ENCODE assay signal across 8 cellular contexts in genomic region chr20:1895674-1896496, GRCh38. TPM values are rescaled to one million over a fixed set of nuclear protein-coding genes. Genes with fewer than 3 reads are reported as not detected.
DNase-seq lines count a peak whose midpoint lies in the region; ATAC-seq, FAIRE-seq and TF ChIP-seq lines count a peak whose summit lies in the region.

No MANE protein-coding gene starts in this region.

- H3K27ac ChIP-seq in A549 (peak overlapping the region; percentile 93 to 98), liver (ENCODE audit: low read depth in 1 of 2, low read length in 2 of 2) (peak overlapping the region; percentile 81 to 87), thyroid gland (peak overlapping the region; percentile 51 to 73 (median 67))

- no peak for TF ChIP-seq POLR2A in A549 (IDR thresholded peaks at IDR 0.05; ENCODE audit: low read length)
- no peak for TF ChIP-seq POLR2A in thyroid gland (IDR thresholded peaks at IDR 0.05)

- POLR2A ChIA-PET in A549 (lab: Yijun Ruan, JAX), result interaction anchor here (1.1 kb wide), 1 partner anchor 83 kb away, joined by 3 read pairs; no protein-coding TSS in a partner anchor

- H3K27me3 ChIP-seq in liver (ENCODE audit: control insufficient read depth in 4 of 4, insufficient read depth in 4 of 4, low read length in 3 of 4), result no peaks in the 10 kb centered on the region
- H3K27me3 ChIP-seq in thyroid gland, result no peaks in the 10 kb centered on the region

- H3K4me3 ChIP-seq in A549, result peak overlapping the region; percentile 71
- peak overlapping the region; percentile 75 to 83 for H3K4me3 ChIP-seq in cardiac fibroblast (replicated peaks in 1 of 2; ENCODE audit: low read depth in 2 of 2, low read length in 2 of 2)
- peak overlapping the region; percentile 67 to 88 (median 87) for H3K4me3 ChIP-seq in liver (ENCODE audit: low read depth in 1 of 3, low read length in 3 of 3)
- H3K4me3 ChIP-seq in thyroid gland (replicated peaks in 1 of 3), result peak overlapping the region in 2 of 3 donors; percentile 25 to 72

- WGBS in A549 (ENCODE audit: missing lambda C conversion rate), result 65% methylated on average over 22 of the region's 24 CpGs
- WGBS in liver, result 27% methylated on average over 24 of the region's 24 CpGs
- WGBS in thyroid gland, 2 donors, result 37 to 41% methylated on average over 19 to 21 of the region's 24 CpGs

- no peaks in the 10 kb centered on the region for H3K9me3 ChIP-seq in A549
- no peaks in the 10 kb centered on the region for H3K9me3 ChIP-seq in liver (ENCODE audit: control insufficient read depth in 4 of 4, low read length in 3 of 4)
- no peaks in the 10 kb centered on the region for H3K9me3 ChIP-seq in thyroid gland

- TF ChIP-seq CTCF in A549 (IDR thresholded peaks at IDR 0.05) (no peak), cardiac fibroblast (IDR thresholded peaks at IDR 0.05; ENCODE audit: low read depth, low read length) (no peak), liver (IDR thresholded peaks at IDR 0.05; ENCODE audit: low read depth, low read length, missing input control) (no peak), thyroid gland (IDR thresholded peaks at IDR 0.05) (no peak)

- TF ChIP-seq RAD21 in A549 (conservative IDR thresholded peaks at IDR 0.05 in 1 of 2, IDR thresholded peaks at IDR 0.05 in 1 of 2) (no peak), liver (IDR thresholded peaks at IDR 0.05) (peak; percentile 52 to 63)

- H3K4me1 ChIP-seq in A549 (peaks cover 53% of the 10 kb centered on the region), liver (ENCODE audit: control insufficient read depth in 4 of 4, insufficient read depth in 4 of 4, low read length in 3 of 4) (peaks cover 9 to 40% (median 24%) of the 10 kb centered on the region in 4 donors), thyroid gland (peaks cover 11% of the 10 kb centered on the region in 2 donors)

- peak overlapping the region in 1 of 2 donors; percentile 57 for H3K9ac ChIP-seq in liver (ENCODE audit: low read depth in 1 of 2, low read length in 2 of 2)

- peak overlapping the region; percentile 92 for H3K4me2 ChIP-seq in A549

- CTCF ChIA-PET in A549 (lab: Yijun Ruan, JAX), result interaction anchor here (0.6 to 1.5 kb wide), 11 partner anchors 9 to 276 kb away, joined by 3 to 6 read pairs (median 4); no protein-coding TSS in a partner anchor

- peak in 1 of 2 experiments; percentile 35 for DNase-seq in A549 (ENCODE audit: low read depth in 1 of 2, low spot score in 1 of 2)
- DNase-seq in HuH-7 (ENCODE audit: low spot score), result peak; percentile 51
- DNase-seq in cardiac fibroblast (ENCODE audit: low read depth in 2 of 2), result peak in 1 of 2 donors; percentile 25
- peak in 1 of 2 donors; percentile 13 for DNase-seq in thyroid gland
- DNase-seq in effector CD8-positive, alpha-beta T cell (lab: John Stamatoyannopoulos, UW), result no peak
- DNase-seq in activated naive CD4-positive, alpha-beta T cell treated with Interleukin-2 at 50 U/mL for 16 hours, result no peak

- H3K36me3 ChIP-seq in liver (ENCODE audit: control insufficient read depth in 4 of 4, insufficient read depth in 3 of 4, low read depth in 1 of 4, low read length in 3 of 4) (peaks cover 0 to 5% (median 0%) of the 10 kb centered on the region in 4 donors), thyroid gland (no peaks in the 10 kb centered on the region)

- intact Hi-C loops in thyroid gland (cut with DNase I), result no loop called here

- no peak for FAIRE-seq in A549 (lab: Jason Lieb, UNC)

- TF ChIP-seq EP300 in A549 (IDR thresholded peaks at IDR 0.05), result no peak

- ATAC-seq in A549, result peak in 1 of 2 experiments; percentile 3; a peak in 2 of 6 replicates
- ATAC-seq in HG03354 (IDR thresholded peaks at IDR 0.05; ENCODE audit: poor library complexity, severe bottlenecking, unreplicated experiment), result no peak

TF ChIP-seq in A549, 52 proteins besides CTCF, POLR2A, EP300 and RAD21:
- TF ChIP-seq KDM1A (IDR thresholded peaks at IDR 0.05; ENCODE audit: low read depth), result peak; percentile 97
- TF ChIP-seq USF2 (IDR thresholded peaks at IDR 0.05), result no peak
- TF ChIP-seq HES2 (IDR thresholded peaks at IDR 0.05), result no peak
- no peak for TF ChIP-seq HEYL (CRISPR knock-in tag; IDR thresholded peaks at IDR 0.05)
- peak; percentile 95 for TF ChIP-seq HDAC2 (IDR thresholded peaks at IDR 0.05)
- TF ChIP-seq ZFP36 (IDR thresholded peaks at IDR 0.05; ENCODE audit: borderline replicate concordance, partially characterized antibody), result peak; percentile 92
- no peak for TF ChIP-seq HOXB5 (CRISPR knock-in tag; IDR thresholded peaks at IDR 0.05)
- no peak for TF ChIP-seq ZNF302 (CRISPR knock-in tag; IDR thresholded peaks at IDR 0.05)
- no peak for TF ChIP-seq NPAS2 (CRISPR knock-in tag; IDR thresholded peaks at IDR 0.05; ENCODE audit: borderline replicate concordance)
- TF ChIP-seq EHMT2 (IDR thresholded peaks at IDR 0.05; ENCODE audit: low read depth), result no peak
- no peak for TF ChIP-seq KDM5A (IDR thresholded peaks at IDR 0.05)
- peak; percentile 27; the same call in 1 of the 2 replicates for TF ChIP-seq MAX (IDR thresholded peaks at IDR 0.05)
- TF ChIP-seq BHLHE40 (IDR thresholded peaks at IDR 0.05; ENCODE audit: low read depth, low read length), result no peak
- no peak for TF ChIP-seq RCOR1 (IDR thresholded peaks at IDR 0.05; ENCODE audit: low read depth, low read length)
- TF ChIP-seq CBX8 (IDR thresholded peaks at IDR 0.05), result no peak

TF ChIP-seq in liver, 16 proteins besides CTCF, POLR2A, EP300 and RAD21 (continues in another document):
- TF ChIP-seq HNF4A (conservative IDR thresholded peaks at IDR 0.05) (peak; percentile 88 to 91), NR2F2 (IDR thresholded peaks at IDR 0.05) (peak; percentile 42), SP1 (IDR thresholded peaks at IDR 0.05) (peak; percentile 86), FOXA2 (IDR thresholded peaks at IDR 0.05) (peak; percentile 14), JUND (IDR thresholded peaks at IDR 0.05) (peak; percentile 18 to 53), HNF4G (IDR thresholded peaks at IDR 0.05) (peak; percentile 73), TAF1 (conservative IDR thresholded peaks at IDR 0.05) (peak; percentile 65), FOXA1 (IDR thresholded peaks at IDR 0.05) (no peak), REST (IDR thresholded peaks at IDR 0.05) (peak; percentile 70), RXRA (IDR thresholded peaks at IDR 0.05) (peak; percentile 80 to 95), YY1 (IDR thresholded peaks at IDR 0.05) (peak; percentile 66), EGR1 (IDR thresholded peaks at IDR 0.05; ENCODE audit: low read depth in 2 of 2) (peak; percentile 19 to 37), ATF3 (IDR thresholded peaks at IDR 0.05) (no peak), GABPA (IDR thresholded peaks at IDR 0.05 in 1 of 2, conservative IDR thresholded peaks at IDR 0.05 in 1 of 2) (peak in 1 of 2 donors; percentile 30)
- TF ChIP-seq, protein P1, sequence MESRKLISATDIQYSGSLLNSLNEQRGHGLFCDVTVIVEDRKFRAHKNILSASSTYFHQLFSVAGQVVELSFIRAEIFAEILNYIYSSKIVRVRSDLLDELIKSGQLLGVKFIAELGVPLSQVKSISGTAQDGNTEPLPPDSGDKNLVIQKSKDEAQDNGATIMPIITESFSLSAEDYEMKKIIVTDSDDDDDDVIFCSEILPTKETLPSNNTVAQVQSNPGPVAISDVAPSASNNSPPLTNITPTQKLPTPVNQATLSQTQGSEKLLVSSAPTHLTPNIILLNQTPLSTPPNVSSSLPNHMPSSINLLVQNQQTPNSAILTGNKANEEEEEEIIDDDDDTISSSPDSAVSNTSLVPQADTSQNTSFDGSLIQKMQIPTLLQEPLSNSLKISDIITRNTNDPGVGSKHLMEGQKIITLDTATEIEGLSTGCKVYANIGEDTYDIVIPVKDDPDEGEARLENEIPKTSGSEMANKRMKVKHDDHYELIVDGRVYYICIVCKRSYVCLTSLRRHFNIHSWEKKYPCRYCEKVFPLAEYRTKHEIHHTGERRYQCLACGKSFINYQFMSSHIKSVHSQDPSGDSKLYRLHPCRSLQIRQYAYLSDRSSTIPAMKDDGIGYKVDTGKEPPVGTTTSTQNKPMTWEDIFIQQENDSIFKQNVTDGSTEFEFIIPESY (IDR thresholded peaks at IDR 0.05), result peak; percentile 40

RNA-seq across cellular contexts. Expression of gene SIRPA, which starts 0.7 kb away (rescaled TPM):
- polyA plus RNA-seq in A549 (2011; rRNA removed) (12.8 and 18.3 TPM in 2 replicates), A549 (2017; fragmentation: RNase III; extraction: RNeasy Plus Mini Kit Qiagen cat#74134 plus additional on column Dnase treatment) (21.2 to 22.0 TPM (median 21.6 TPM) in 3 replicates), liver (10 to 100 TPM; 16.7 to 47.5 TPM)
- 28.5 and 34.4 TPM in 2 replicates for polyA plus RNA-seq in A549 (2012; cell fraction: cytosol; rRNA removed)
- polyA plus RNA-seq in A549 (2012; cell fraction: nucleus; rRNA removed), result 31.9 and 32.8 TPM in 2 replicates
- 11.8 and 14.1 TPM in 2 replicates for polyA minus RNA-seq in A549 (2011; rRNA and poly(A)+ RNA removed)
- total RNA-seq in liver (10 to 100 TPM in 1 of 2 donors, 1 to 10 TPM in 1; 5.4 to 29.6 TPM), thyroid gland (10 to 100 TPM; 14.1 to 35.1 (median 25.4) TPM)
